ENCODE assay signal across 25 cellular contexts in the genomic region with DNA sequence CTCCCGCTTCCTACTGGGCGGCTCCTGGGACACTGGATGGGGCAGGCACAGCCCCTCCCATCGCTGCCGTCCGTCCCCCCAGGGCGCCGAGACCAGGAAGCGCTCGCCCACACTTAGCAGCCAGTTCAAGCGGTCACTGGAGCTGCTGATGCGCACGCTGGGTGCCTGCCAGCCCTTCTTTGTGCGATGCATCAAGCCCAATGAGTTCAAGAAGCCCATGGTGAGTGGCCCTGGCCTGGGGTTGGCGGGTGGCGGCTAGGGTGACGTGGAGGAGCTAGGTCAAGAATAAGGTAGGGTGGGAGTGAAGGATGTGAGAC. TPM values are rescaled to one million over a fixed set of nuclear protein-coding genes. Genes with fewer than 3 reads are reported as not detected.
DNase-seq lines count a peak whose midpoint lies in the region; ATAC-seq, FAIRE-seq and TF ChIP-seq lines count a peak whose summit lies in the region.
"Had no signal": no experiment of that assay in that cellular context is flagged by ENCODE, and none has a peak within 500 bp of the region (broad histone marks: within the 10 kb centered on the region; RNA-seq: fewer than 3 reads in every experiment).

No MANE protein-coding gene starts in this region.

- H3K9me2 ChIP-seq in GM23338 (ENCODE audit: insufficient read depth) = no peaks in the 10 kb centered on the region

- no peaks in the 10 kb centered on the region for H3K27me3 ChIP-seq in GM23338 (ENCODE audit: insufficient read depth)
- H3K27me3 ChIP-seq: foreskin keratinocyte, MG63, pancreas, stomach, tibial artery had no signal

- H4K20me1 ChIP-seq in GM23338 (replicated peaks; ENCODE audit: insufficient read depth) = no peaks in the 10 kb centered on the region

- H3K27ac ChIP-seq in GM23338 (ENCODE audit: low read depth) = no peak overlapping the region
- no peak overlapping the region for H3K27ac ChIP-seq in kidney (ENCODE audit: low read depth in 2 of 2, low read length in 2 of 2)
- H3K27ac ChIP-seq in caudate nucleus (ENCODE audit: low read depth, low read length) = no peak overlapping the region
- H3K27ac ChIP-seq: C4-2B, foreskin keratinocyte, pancreas, stomach, tibial artery had no signal

- H3K9me3 Mint-ChIP-seq in GM23338 = no peaks in the 10 kb centered on the region
- H3K9me3 Mint-ChIP-seq in chondrocyte (ENCODE audit: low read depth) = no peaks in the 10 kb centered on the region
- H3K9me3 Mint-ChIP-seq: activated CD4-positive, alpha-beta memory T cell treated with anti-CD3 and anti-CD28 coated beads, Interleukin-2, amount 10 ng/mL, durations not matched to agents 7 days and 5 days; activated naive CD8-positive, alpha-beta T cell treated with anti-CD3 and anti-CD28 coated beads, Interleukin-2, amount 10 ng/mL, durations not matched to agents 7 days and 5 days; natural killer cell treated with Interleukin-12 subunit alpha and Interleukin-12 subunit beta and Interleukin-15 and Interleukin-18, amount 100 ng/mL, for 72 hours had no signal

- H3K27me3 Mint-ChIP-seq in GM23338 (ENCODE audit: insufficient read depth, low read depth, poor library complexity) = peaks cover 22% of the 10 kb centered on the region
- peaks cover 2% of the 10 kb centered on the region for H3K27me3 Mint-ChIP-seq in chondrocyte (ENCODE audit: low read depth)
- H3K27me3 Mint-ChIP-seq: activated CD4-positive, alpha-beta memory T cell treated with anti-CD3 and anti-CD28 coated beads, Interleukin-2, amount 10 ng/mL, durations not matched to agents 7 days and 5 days; activated naive CD8-positive, alpha-beta T cell treated with anti-CD3 and anti-CD28 coated beads, Interleukin-2, amount 10 ng/mL, durations not matched to agents 7 days and 5 days had no signal

- no peak overlapping the region for H3K9ac ChIP-seq in kidney (ENCODE audit: low read length in 2 of 2)

- H3K27ac Mint-ChIP-seq in GM23338 (no peak overlapping the region), chondrocyte (ENCODE audit: unreplicated experiment) (no peak overlapping the region)
- H3K27ac Mint-ChIP-seq: activated CD4-positive, alpha-beta memory T cell treated with anti-CD3 and anti-CD28 coated beads, Interleukin-2, amount 10 ng/mL, durations not matched to agents 7 days and 5 days; activated naive CD8-positive, alpha-beta T cell treated with anti-CD3 and anti-CD28 coated beads, Interleukin-2, amount 10 ng/mL, durations not matched to agents 7 days and 5 days; natural killer cell treated with Interleukin-12 subunit alpha and Interleukin-12 subunit beta and Interleukin-15 and Interleukin-18, amount 100 ng/mL, for 72 hours had no signal

- no peak overlapping the region; the same call in 2 of the 3 replicates for H3K4me3 Mint-ChIP-seq in GM23338
- H3K4me3 Mint-ChIP-seq in chondrocyte (ENCODE audit: unreplicated experiment) = no peak overlapping the region
- H3K4me3 Mint-ChIP-seq: activated CD4-positive, alpha-beta memory T cell treated with anti-CD3 and anti-CD28 coated beads, Interleukin-2, amount 10 ng/mL, durations not matched to agents 7 days and 5 days; activated naive CD8-positive, alpha-beta T cell treated with anti-CD3 and anti-CD28 coated beads, Interleukin-2, amount 10 ng/mL, durations not matched to agents 7 days and 5 days; natural killer cell treated with Interleukin-12 subunit alpha and Interleukin-12 subunit beta and Interleukin-15 and Interleukin-18, amount 100 ng/mL, for 72 hours had no signal

- H3K4me3 ChIP-seq in GM23338 (no peak overlapping the region), kidney (ENCODE audit: low read length in 2 of 2) (no peak overlapping the region)
- H3K4me3 ChIP-seq: MG63, pancreas, stomach, tibial artery had no signal

- no peak for FAIRE-seq in kidney (lab: Jason Lieb, UNC)
- FAIRE-seq: GM19239, pancreas had no signal

- H3F3A ChIP-seq in GM23338 (replicated peaks; ENCODE audit: low read depth) = no peaks in the 10 kb centered on the region

- no peaks in the 10 kb centered on the region; the same call in 2 of the 3 replicates for H3K36me3 Mint-ChIP-seq in GM23338 (ENCODE audit: low read depth)
- H3K36me3 Mint-ChIP-seq in chondrocyte (ENCODE audit: low read depth) = no peaks in the 10 kb centered on the region
- H3K36me3 Mint-ChIP-seq: activated naive CD8-positive, alpha-beta T cell treated with anti-CD3 and anti-CD28 coated beads, Interleukin-2, amount 10 ng/mL, durations not matched to agents 7 days and 5 days; natural killer cell treated with Interleukin-12 subunit alpha and Interleukin-12 subunit beta and Interleukin-15 and Interleukin-18, amount 100 ng/mL, for 72 hours had no signal

- no peak for TF ChIP-seq CTCF in GM23338 (conservative IDR thresholded peaks at IDR 0.05; ENCODE audit: low read depth in 2 of 2)
- no peak for TF ChIP-seq CTCF in chondrocyte (IDR thresholded peaks at IDR 0.05)
- no peak for TF ChIP-seq CTCF in kidney (IDR thresholded peaks at IDR 0.05; ENCODE audit: borderline replicate concordance, extremely low read depth, insufficient read depth)

- H3K4me1 ChIP-seq in GM23338 (ENCODE audit: insufficient read depth) (peaks cover 38% of the 10 kb centered on the region), kidney (ENCODE audit: control insufficient read depth in 1 of 2, insufficient read depth in 1 of 2, low read depth in 1 of 2, low read length in 2 of 2) (peaks cover 0 to 3% of the 10 kb centered on the region in 2 donors)
- H3K4me1 ChIP-seq: foreskin keratinocyte, pancreas, tibial artery had no signal

- no peaks in the 10 kb centered on the region for H3K79me2 ChIP-seq in GM23338 (replicated peaks; ENCODE audit: insufficient read depth)

- peak; percentile 50 for DNase-seq in COLO829 (ENCODE audit: low spot score)
- no peak for DNase-seq in GM23338 (ENCODE audit: low spot score)
- peak; percentile 86 for DNase-seq in chondrocyte (ENCODE audit: low spot score)
- DNase-seq in kidney = peak; percentile 58
- no peak for DNase-seq in activated CD4-positive, alpha-beta T cell treated with anti-CD3 and anti-CD28 coated beads for 1 hour
- DNase-seq in HUDEP-2 (lab: John Stamatoyannopoulos, UW; ENCODE audit: unreplicated experiment in 76 of 76) = no peak
- DNase-seq in caudate nucleus (lab: John Stamatoyannopoulos, UW) = no peak
- DNase-seq in stimulated activated CD4-positive, alpha-beta T cell treated with anti-CD3 and anti-CD28 coated beads, Interleukin-15, amount 100 ng/mL, for 24 hours = no peak
- DNase-seq: activated CD4-positive, alpha-beta memory T cell treated with anti-CD3 and anti-CD28 coated beads, Interleukin-2, amount 10 ng/mL, durations not matched to agents 7 days and 5 days; activated effector memory CD4-positive, alpha-beta T cell treated with Interleukin-2 at 50 U/mL for 16 hours; activated naive CD8-positive, alpha-beta T cell treated with anti-CD3 and anti-CD28 coated beads, Interleukin-2, amount 10 ng/mL, durations not matched to agents 7 days and 5 days; effector CD8-positive, alpha-beta T cell; erythroblast; foreskin keratinocyte; KBM-7; MG63; NCI-H146; stomach; T-helper 9 cell; tibial artery had no signal

- H3K9me3 ChIP-seq in kidney (ENCODE audit: control insufficient read depth in 1 of 2, low read length in 2 of 2) = no peaks in the 10 kb centered on the region
- H3K9me3 ChIP-seq: MG63, pancreas, stomach, tibial artery had no signal

- peak overlapping the region; percentile 70; the same call in 1 of the 2 replicates for H3K4me2 ChIP-seq in GM23338

- intact Hi-C loops in kidney (cut with DNase I) = no loop called here

- H3K36me3 ChIP-seq in GM23338 (ENCODE audit: insufficient read depth) (no peaks in the 10 kb centered on the region), kidney (ENCODE audit: control insufficient read depth in 1 of 2, insufficient read depth in 2 of 2, low read length in 2 of 2) (peaks cover 0 to 3% of the 10 kb centered on the region in 2 donors)
- H3K36me3 ChIP-seq: MG63, pancreas, stomach, tibial artery had no signal

- ATAC-seq in GM23338 = peak; percentile 1; the same call in 2 of the 3 replicates
- ATAC-seq: foreskin keratinocyte; natural killer cell treated with Interleukin-12 subunit alpha and Interleukin-12 subunit beta and Interleukin-15 and Interleukin-18, amount 100 ng/mL, for 72 hours; pancreas had no signal

- peaks cover 70% of the 10 kb centered on the region for H3K4me1 Mint-ChIP-seq in GM23338
- H3K4me1 Mint-ChIP-seq in chondrocyte (ENCODE audit: low read depth) = peaks cover 6% of the 10 kb centered on the region
- H3K4me1 Mint-ChIP-seq: activated CD4-positive, alpha-beta memory T cell treated with anti-CD3 and anti-CD28 coated beads, Interleukin-2, amount 10 ng/mL, durations not matched to agents 7 days and 5 days had no signal

- H2AFZ ChIP-seq in GM23338 = peak overlapping the region; percentile 81; the same call in 1 of the 2 replicates

TF ChIP-seq in GM23338, 12 proteins besides CTCF, POLR2A, EP300 and RAD21 (continues in another document):
- TF ChIP-seq POLR2AphosphoS5 (IDR thresholded peaks at IDR 0.05; ENCODE audit: low read depth) = no peak
- no peak for TF ChIP-seq ZNF331 (CRISPR knock-in tag; IDR thresholded peaks at IDR 0.05; ENCODE audit: low read depth)
- TF ChIP-seq STAT1 (IDR thresholded peaks at IDR 0.05; ENCODE audit: unreplicated experiment) = no peak
- TF ChIP-seq, protein P1, sequence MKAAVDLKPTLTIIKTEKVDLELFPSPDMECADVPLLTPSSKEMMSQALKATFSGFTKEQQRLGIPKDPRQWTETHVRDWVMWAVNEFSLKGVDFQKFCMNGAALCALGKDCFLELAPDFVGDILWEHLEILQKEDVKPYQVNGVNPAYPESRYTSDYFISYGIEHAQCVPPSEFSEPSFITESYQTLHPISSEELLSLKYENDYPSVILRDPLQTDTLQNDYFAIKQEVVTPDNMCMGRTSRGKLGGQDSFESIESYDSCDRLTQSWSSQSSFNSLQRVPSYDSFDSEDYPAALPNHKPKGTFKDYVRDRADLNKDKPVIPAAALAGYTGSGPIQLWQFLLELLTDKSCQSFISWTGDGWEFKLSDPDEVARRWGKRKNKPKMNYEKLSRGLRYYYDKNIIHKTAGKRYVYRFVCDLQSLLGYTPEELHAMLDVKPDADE (IDR thresholded peaks at IDR 0.05) = no peak

RNA-seq across cellular contexts. Expression of a gene that starts 44.6 kb away (rescaled TPM):
- 2.3 and 5.4 TPM in 2 replicates for total RNA-seq in GM23338 (2014; rRNA removed; shearing (Covaris generic))
- polyA plus RNA-seq in GM23338 (2016; fragmentation: Nextera tagmentation; extraction: Ambion mirVana) (1.7 and 1.8 TPM in 2 replicates), kidney (ENCODE audit: insufficient read depth, low read depth, low replicate concordance) (6.1 TPM)
- total RNA-seq in chondrocyte (not detected in 3 replicates), kidney (10.7 TPM)
- polyA plus RNA-seq: AG04450 had no signal

Comparison
In these comparisons a context has a peak if more than half of its experiments do, and no peak if none do; other contexts are left out.
1. DNase-seq: peak in COLO829 (single experiment), chondrocyte (single experiment) and kidney (single experiment); none in GM23338 (single experiment), activated CD4-positive, alpha-beta T cell treated with anti-CD3 and anti-CD28 coated beads for 1 hour (single experiment), HUDEP-2 (0 of 76), caudate nucleus (0 of 61) and stimulated activated CD4-positive, alpha-beta T cell treated with anti-CD3 and anti-CD28 coated beads, Interleukin-15, amount 100 ng/mL, for 24 hours (single experiment).